Comparison of ENCODE assay signal across 24 cellular contexts in genomic region chr2:33614190-33614589, GRCh38.
"Had no signal": no experiment of that assay in that cellular context is flagged by ENCODE, and none has a peak within 500 bp of the region (broad histone marks: within the 10 kb centered on the region; RNA-seq: fewer than 3 reads in every experiment).

No MANE protein-coding gene starts in this region.

- H3K27ac Mint-ChIP-seq: activated CD4-positive, alpha-beta memory T cell treated with anti-CD3 and anti-CD28 coated beads for 36 hours; activated CD4-positive, alpha-beta T cell treated with anti-CD3 and anti-CD28 coated beads, Interleukin-2, amount 10 ng/mL, durations not matched to agents 7 days and 5 days; activated naive CD4-positive, alpha-beta T cell treated with anti-CD3 and anti-CD28 coated beads, Interleukin-2, amount 10 ng/mL, durations not matched to agents 7 days and 5 days; activated naive CD8-positive, alpha-beta T cell treated with anti-CD3 and anti-CD28 coated beads for 36 hours; activated T-helper 2 cell treated with anti-CD3 and anti-CD28 coated beads, Interferon-gamma antibody, Interleukin-2, Interleukin-4, amounts not matched to agents 10 μg/mL and 5 μg/mL and 100 μg/mL, durations not matched to agents 14 hours and 24 hours and 36 hours; T-cell had no signal

- H3K36me3 ChIP-seq: breast epithelium had no signal

- H3K4me3 Mint-ChIP-seq: activated CD4-positive, alpha-beta memory T cell treated with anti-CD3 and anti-CD28 coated beads for 36 hours; activated CD4-positive, alpha-beta T cell treated with anti-CD3 and anti-CD28 coated beads, Interleukin-2, amount 10 ng/mL, durations not matched to agents 7 days and 5 days; activated naive CD4-positive, alpha-beta T cell treated with anti-CD3 and anti-CD28 coated beads, Interleukin-2, amount 10 ng/mL, durations not matched to agents 7 days and 5 days; activated naive CD8-positive, alpha-beta T cell treated with anti-CD3 and anti-CD28 coated beads for 36 hours; activated T-cell treated with anti-CD3 and anti-CD28 coated beads, Interleukin-2, amount 50 U/mL, for 4 hours; T-cell had no signal

- H3K27me3 Mint-ChIP-seq: activated CD4-positive, alpha-beta memory T cell treated with anti-CD3 and anti-CD28 coated beads for 36 hours; activated CD4-positive, alpha-beta T cell treated with anti-CD3 and anti-CD28 coated beads, Interleukin-2, amount 10 ng/mL, durations not matched to agents 7 days and 5 days; activated naive CD4-positive, alpha-beta T cell treated with anti-CD3 and anti-CD28 coated beads, Interleukin-2, amount 10 ng/mL, durations not matched to agents 7 days and 5 days; activated naive CD8-positive, alpha-beta T cell treated with anti-CD3 and anti-CD28 coated beads for 36 hours had no signal

- H3K4me3 ChIP-seq: breast epithelium, K562 had no signal

- H3K36me3 Mint-ChIP-seq: activated naive CD4-positive, alpha-beta T cell treated with anti-CD3 and anti-CD28 coated beads, Interleukin-2, amount 10 ng/mL, durations not matched to agents 7 days and 5 days had no signal

- ATAC-seq: activated T-cell treated with anti-CD3 and anti-CD28 coated beads, Interleukin-2, amount 50 U/mL, for 4 hours; K562; T-cell had no signal

- H3K27me3 ChIP-seq: breast epithelium had no signal

- H3K4me1 ChIP-seq: breast epithelium had no signal

- H3K27ac ChIP-seq: breast epithelium had no signal

- DNase-seq: activated CD4-positive, alpha-beta memory T cell treated with anti-CD3 and anti-CD28 coated beads for 36 hours; activated CD4-positive, alpha-beta T cell treated with anti-CD3 and anti-CD28 coated beads, Interleukin-2, amount 10 ng/mL, durations not matched to agents 7 days and 5 days; activated CD4-positive, CD25-positive, alpha-beta regulatory T cell treated with anti-CD3 and anti-CD28 coated beads, Interleukin-2, amount 50 U/mL, for 72 hours; activated CD8-positive, alpha-beta memory T cell treated with anti-CD3 and anti-CD28 coated beads for 24 hours; activated gamma-delta T cell treated with Interleukin-2 at 50 U/mL for 16 hours; activated naive CD4-positive, alpha-beta T cell treated with anti-CD3 and anti-CD28 coated beads, Interleukin-2, amount 10 ng/mL, durations not matched to agents 7 days and 5 days; activated naive CD8-positive, alpha-beta T cell treated with anti-CD3 and anti-CD28 coated beads for 36 hours; activated T-cell treated with anti-CD3 and anti-CD28 coated beads, Interleukin-2, amount 50 U/mL, for 4 hours; aorta; caudate nucleus; Karpas-422; MM.1S; NCI-H1105 treated with DMSO at 0.1 percent for 48 hours; NCI-H1436 treated with DMSO at 0.1 percent for 48 hours; NCI-H187 treated with DMSO at 0.1 percent for 48 hours; NCI-H2081 treated with DMSO at 0.1 percent for 48 hours; NCI-H2227 treated with DMSO at 0.1 percent for 48 hours; NCI-H446 treated with DMSO at 0.1 percent for 48 hours; NCI-H524 treated with DMSO at 0.1 percent for 48 hours; SIG-M5; T-cell had no signal

- H3K4me1 Mint-ChIP-seq: activated CD4-positive, alpha-beta T cell treated with anti-CD3 and anti-CD28 coated beads, Interleukin-2, amount 10 ng/mL, durations not matched to agents 7 days and 5 days; activated naive CD4-positive, alpha-beta T cell treated with anti-CD3 and anti-CD28 coated beads, Interleukin-2, amount 10 ng/mL, durations not matched to agents 7 days and 5 days; activated naive CD8-positive, alpha-beta T cell treated with anti-CD3 and anti-CD28 coated beads for 36 hours; T-cell had no signal
